Comparison of ENCODE assay signal across 1 cellular context in genomic region chr17:32802306-32802705, GRCh38.
TF ChIP-seq lines count a peak whose summit lies in the region.

No MANE protein-coding gene starts in this region.

TF ChIP-seq in SK-N-SH, 30 proteins besides CTCF, POLR2A, EP300 and RAD21 (continued from another document):
- TF ChIP-seq ZBTB33 (IDR thresholded peaks at IDR 0.05; ENCODE audit: borderline replicate concordance, low read depth) (no peak), JUND (IDR thresholded peaks at IDR 0.05) (peak; percentile 48), RCOR1 (IDR thresholded peaks at IDR 0.05; ENCODE audit: low read length) (no peak), CHD2 (IDR thresholded peaks at IDR 0.05; ENCODE audit: low read length, partially characterized antibody) (no peak), PBX3 (IDR thresholded peaks at IDR 0.05) (peak; percentile 70; the same call in 1 of the 2 replicates)
